8 cellular contexts compared by ENCODE assay signal in genomic region chr9:120531683-120532300, GRCh38. TPM values are rescaled to one million over a fixed set of nuclear protein-coding genes. Genes with fewer than 3 reads are reported as not detected.
DNase-seq lines count a peak whose midpoint lies in the region; TF ChIP-seq lines count a peak whose summit lies in the region.

No MANE protein-coding gene starts in this region.

- H3K27ac Mint-ChIP-seq in nephron progenitor cell: no peak overlapping the region

- no peak overlapping the region for H3K4me3 ChIP-seq in choroid plexus epithelial cell (ENCODE audit: low read depth, low read length)

- H3K4me3 Mint-ChIP-seq in nephron progenitor cell: no peak overlapping the region

- H3K9me3 Mint-ChIP-seq in nephron progenitor cell: no peaks in the 10 kb centered on the region

- H3K4me1 Mint-ChIP-seq in nephron progenitor cell: no peaks in the 10 kb centered on the region

- DNase-seq in AG08396 (ENCODE audit: low spot score) (peak; percentile 35), H4 (ENCODE audit: low spot score) (peak; percentile 21), NCI-H510A (lab: John Stamatoyannopoulos, UW) (peak; percentile 12), choroid plexus epithelial cell (ENCODE audit: low read depth) (peak; percentile 68), nephron progenitor cell (no peak), mesenteric fat pad (ENCODE audit: low spot score) (no peak)
- no peak for DNase-seq in stimulated activated CD4-positive, alpha-beta T cell treated with anti-CD3 and anti-CD28 coated beads, Interleukin-12 subunit alpha, Interleukin-12 subunit beta, amount 100 ng/mL, for 4 hours
- no peak for DNase-seq in stimulated activated CD4-positive, alpha-beta T cell treated with anti-CD3 and anti-CD28 coated beads, Interleukin-15, amount 100 ng/mL, for 24 hours

- H3K27me3 Mint-ChIP-seq in nephron progenitor cell (ENCODE audit: low read depth, poor library complexity): peaks cover 2% of the 10 kb centered on the region

- peaks cover 96% of the 10 kb centered on the region for H3K36me3 Mint-ChIP-seq in nephron progenitor cell (ENCODE audit: low read depth)

- TF ChIP-seq CTCF in choroid plexus epithelial cell (conservative IDR thresholded peaks at IDR 0.05; ENCODE audit: low read depth, low read length) (peak; percentile 78), nephron progenitor cell (IDR thresholded peaks at IDR 0.05) (peak; percentile 47)

RNA-seq across cellular contexts. Expression of gene CDK5RAP2, which starts 48.2 kb away (rescaled TPM):
- 18.6 and 24.2 TPM in 2 replicates for total RNA-seq in H4 (2014; rRNA removed; shearing (Covaris generic))
- 42.3 TPM for total RNA-seq in mesenteric fat pad

Comparison
In these comparisons a context has a peak if more than half of its experiments do, and no peak if none do; other contexts are left out.
1. DNase-seq: peak in AG08396 (single experiment), H4 (single experiment), NCI-H510A (single experiment) and choroid plexus epithelial cell (single experiment); none in nephron progenitor cell (single experiment), stimulated activated CD4-positive, alpha-beta T cell treated with anti-CD3 and anti-CD28 coated beads, Interleukin-12 subunit alpha, Interleukin-12 subunit beta, amount 100 ng/mL, for 4 hours (single experiment), stimulated activated CD4-positive, alpha-beta T cell treated with anti-CD3 and anti-CD28 coated beads, Interleukin-15, amount 100 ng/mL, for 24 hours (single experiment) and mesenteric fat pad (single experiment).